In the genomic region with DNA sequence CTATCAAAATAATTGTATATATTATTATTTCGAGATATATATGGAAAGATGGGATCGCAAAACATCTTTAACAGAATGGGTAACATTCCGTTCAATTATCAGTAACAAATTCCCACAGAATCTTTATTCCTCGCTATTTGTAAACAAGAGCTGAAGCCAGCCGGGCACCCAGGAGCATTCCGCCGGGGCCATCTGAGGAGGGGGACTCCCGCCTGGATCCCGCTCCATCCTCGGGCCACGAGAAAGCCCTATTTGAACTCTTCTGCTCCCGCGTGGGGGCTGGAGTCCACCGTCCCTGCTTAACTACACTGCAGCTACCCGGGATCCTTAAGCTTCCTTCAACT, we compare ENCODE assay signal across 1 cellular context.
TF ChIP-seq lines count a peak whose summit lies in the region.

No MANE protein-coding gene starts in this region.

TF ChIP-seq in endothelial cell of umbilical vein, 7 proteins besides CTCF, POLR2A, EP300 and RAD21:
- TF ChIP-seq EZH2 (IDR thresholded peaks at IDR 0.05; ENCODE audit: borderline replicate concordance, low read depth, low read length, severe bottlenecking): no peak
TF ChIP-seq in endothelial cell of umbilical vein: peak in this region for 0.
